ENCODE assay signal across 12 cellular contexts in the genomic region with DNA sequence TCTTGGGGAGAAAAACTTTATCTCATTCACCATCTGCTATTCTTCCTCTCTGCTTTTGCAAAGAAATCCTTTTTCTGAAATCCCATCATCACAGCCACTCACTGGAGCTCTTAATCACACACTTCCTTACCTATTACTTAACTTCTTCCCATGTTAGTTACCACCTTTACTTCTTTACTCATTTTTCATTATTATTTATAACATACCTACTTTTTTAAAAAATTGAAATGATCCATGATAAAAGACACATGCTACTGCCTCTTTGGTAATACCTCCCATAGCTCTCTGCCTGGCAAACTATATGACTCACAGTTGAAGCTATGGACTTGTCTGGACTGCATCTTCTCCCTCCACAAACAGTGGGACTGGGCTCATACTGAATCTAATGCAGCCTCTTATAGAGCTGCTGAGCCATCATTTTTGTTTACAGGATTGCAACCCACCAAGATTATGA.
A peak's percentile ranks its signal among the peaks of the same experiment; 100 is the strongest.
DNase-seq lines count a peak whose midpoint lies in the region; ATAC-seq and TF ChIP-seq lines count a peak whose summit lies in the region.
"Had no signal": no experiment of that assay in that cellular context is flagged by ENCODE, and none has a peak within 500 bp of the region (broad histone marks: within the 10 kb centered on the region; RNA-seq: fewer than 3 reads in every experiment).

No MANE protein-coding gene starts in this region.

- DNase-seq in activated naive CD8-positive, alpha-beta T cell treated with anti-CD3 and anti-CD28 coated beads, Interleukin-2, amount 50 U/mL, for 24 hours, result no peak
- no peak for DNase-seq in activated naive CD8-positive, alpha-beta T cell treated with anti-CD3 and anti-CD28 coated beads for 36 hours
- DNase-seq in LHCN-M2 (ENCODE audit: low read depth) (peak; percentile 70), GM20000 (ENCODE audit: low spot score) (no peak), UCSD-AML1 (lab: John Stamatoyannopoulos, UW; ENCODE audit: unreplicated experiment) (no peak), COR-L47 (lab: John Stamatoyannopoulos, UW) (no peak)
- DNase-seq: activated B cell treated with CpG ODN at 0.5 μM for 24 hours; NCI-H510A treated with DMSO at 0.1 percent for 48 hours; sigmoid colon; stimulated activated naive CD4-positive, alpha-beta T cell treated with Interleukin-2 at 50 U/mL for 16 hours had no signal

- peak; percentile 52 for ATAC-seq in activated naive CD8-positive, alpha-beta T cell treated with anti-CD3 and anti-CD28 coated beads, Interleukin-2, amount 50 U/mL, for 24 hours
- ATAC-seq in esophagus mucosa (peak; percentile 80), HG02759 (IDR thresholded peaks at IDR 0.05; ENCODE audit: unreplicated experiment) (no peak)

- peaks cover 2% of the 10 kb centered on the region for H3K36me3 Mint-ChIP-seq in activated naive CD8-positive, alpha-beta T cell treated with anti-CD3 and anti-CD28 coated beads, Interleukin-2, amount 50 U/mL, for 24 hours (ENCODE audit: low read depth)
- H3K36me3 Mint-ChIP-seq in activated naive CD8-positive, alpha-beta T cell treated with anti-CD3 and anti-CD28 coated beads for 36 hours, result peaks cover 21% of the 10 kb centered on the region

- H3K9me3 Mint-ChIP-seq in activated naive CD8-positive, alpha-beta T cell treated with anti-CD3 and anti-CD28 coated beads, Interleukin-2, amount 50 U/mL, for 24 hours, result peaks cover 6% of the 10 kb centered on the region
- peaks cover 4% of the 10 kb centered on the region for H3K9me3 Mint-ChIP-seq in activated naive CD8-positive, alpha-beta T cell treated with anti-CD3 and anti-CD28 coated beads for 36 hours
- H3K9me3 Mint-ChIP-seq: activated B cell treated with CpG ODN at 0.5 μM for 24 hours had no signal

- no peak for TF ChIP-seq CTCF in GM20000 (IDR thresholded peaks at IDR 0.05; ENCODE audit: extremely low read depth, missing control alignments)

- H3K4me1 Mint-ChIP-seq in activated naive CD8-positive, alpha-beta T cell treated with anti-CD3 and anti-CD28 coated beads, Interleukin-2, amount 50 U/mL, for 24 hours, result peaks cover 47% of the 10 kb centered on the region
- H3K4me1 Mint-ChIP-seq in activated naive CD8-positive, alpha-beta T cell treated with anti-CD3 and anti-CD28 coated beads for 36 hours, result peaks cover 47% of the 10 kb centered on the region
- H3K4me1 Mint-ChIP-seq: activated B cell treated with CpG ODN at 0.5 μM for 24 hours had no signal

- no peak overlapping the region for H3K4me3 Mint-ChIP-seq in activated naive CD8-positive, alpha-beta T cell treated with anti-CD3 and anti-CD28 coated beads, Interleukin-2, amount 50 U/mL, for 24 hours
- H3K4me3 Mint-ChIP-seq in activated naive CD8-positive, alpha-beta T cell treated with anti-CD3 and anti-CD28 coated beads for 36 hours, result no peak overlapping the region
- H3K4me3 Mint-ChIP-seq: activated B cell treated with CpG ODN at 0.5 μM for 24 hours had no signal

- H3K27ac Mint-ChIP-seq in activated naive CD8-positive, alpha-beta T cell treated with anti-CD3 and anti-CD28 coated beads, Interleukin-2, amount 50 U/mL, for 24 hours, result no peak overlapping the region
- no peak overlapping the region for H3K27ac Mint-ChIP-seq in activated naive CD8-positive, alpha-beta T cell treated with anti-CD3 and anti-CD28 coated beads for 36 hours
- H3K27ac Mint-ChIP-seq: activated B cell treated with CpG ODN at 0.5 μM for 24 hours had no signal

- no peaks in the 10 kb centered on the region for H3K27me3 Mint-ChIP-seq in activated naive CD8-positive, alpha-beta T cell treated with anti-CD3 and anti-CD28 coated beads, Interleukin-2, amount 50 U/mL, for 24 hours
- no peaks in the 10 kb centered on the region for H3K27me3 Mint-ChIP-seq in activated naive CD8-positive, alpha-beta T cell treated with anti-CD3 and anti-CD28 coated beads for 36 hours
- H3K27me3 Mint-ChIP-seq: activated B cell treated with CpG ODN at 0.5 μM for 24 hours had no signal
